ENCODE assay signal across 16 cellular contexts in the genomic region with DNA sequence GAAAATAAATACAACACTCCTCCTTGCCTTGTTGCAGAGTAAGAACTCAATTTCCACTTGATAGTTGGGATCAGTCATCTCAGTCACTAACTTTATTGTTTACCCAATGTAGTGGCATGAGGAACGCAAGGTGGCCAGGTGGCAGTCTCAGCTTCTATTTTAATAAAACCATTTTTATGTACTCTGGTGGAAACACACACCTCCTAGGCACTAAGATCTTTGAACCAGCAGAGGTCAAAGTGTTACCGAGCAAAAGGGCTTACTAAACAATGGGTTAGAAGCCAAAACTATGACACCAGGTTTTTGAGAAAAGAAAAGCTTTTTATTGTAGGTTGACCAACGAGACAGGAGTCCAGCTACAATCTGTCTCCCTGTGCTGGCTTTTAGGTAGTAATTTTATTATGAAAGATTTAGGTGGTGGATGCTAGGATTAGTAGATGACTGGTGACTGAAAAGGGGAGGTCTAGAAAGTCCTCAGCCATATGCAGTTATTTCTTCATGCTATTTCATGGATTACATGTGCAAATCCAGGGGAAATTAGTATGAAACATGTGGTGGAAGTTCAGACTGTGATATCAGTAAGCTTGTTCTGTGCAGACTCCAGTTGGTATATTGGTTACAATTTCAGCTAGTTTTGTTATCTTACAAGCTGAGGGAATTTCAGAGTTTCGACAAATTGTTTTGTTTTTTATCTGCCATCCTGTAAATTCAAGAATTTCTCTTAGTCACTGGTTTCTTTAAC.
DNase-seq lines count a peak whose midpoint lies in the region; ATAC-seq and TF ChIP-seq lines count a peak whose summit lies in the region.
"Had no signal": no experiment of that assay in that cellular context is flagged by ENCODE, and none has a peak within 500 bp of the region (broad histone marks: within the 10 kb centered on the region; RNA-seq: fewer than 3 reads in every experiment).

No MANE protein-coding gene starts in this region.

- peak; percentile 56 for ATAC-seq in HG02798 (IDR thresholded peaks at IDR 0.05; ENCODE audit: poor library complexity, unreplicated experiment)
- ATAC-seq in left lobe of liver = peak; percentile 97
- no peak for ATAC-seq in HG02870 (IDR thresholded peaks at IDR 0.05; ENCODE audit: unreplicated experiment)

- peak; percentile 15; the same call in 1 of the 2 replicates for TF ChIP-seq CTCF in LNCaP clone FGC (IDR thresholded peaks at IDR 0.05; ENCODE audit: control insufficient read depth, extremely low read depth, insufficient read depth)

- no peak overlapping the region for H3K4me3 ChIP-seq in LNCaP clone FGC (ENCODE audit: low read depth, low read length)
- H3K4me3 ChIP-seq: BLaER1 had no signal

- DNase-seq in LNCaP clone FGC (ENCODE audit: low read depth) (no peak), left lobe of liver (ENCODE audit: low spot score) (peak; percentile 47), midbrain (lab: John Stamatoyannopoulos, UW) (no peak), foreskin melanocyte (no peak)
- no peak for DNase-seq in stimulated activated CD8-positive, alpha-beta memory T cell treated with anti-CD3 and anti-CD28 coated beads, Interleukin-4, amount 100 ng/mL, for 48 hours
- DNase-seq: AML-193; Caco-2; CD8-positive, alpha-beta memory T cell; DND-41; GDM1; GOT3; H9; Kasumi-1 had no signal
